8 cellular contexts compared by ENCODE assay signal in genomic region chr17:81037026-81037782, GRCh38. TPM values are rescaled to one million over a fixed set of nuclear protein-coding genes. Genes with fewer than 3 reads are reported as not detected.
A peak's percentile ranks its signal among the peaks of the same experiment; 100 is the strongest.
DNase-seq lines count a peak whose midpoint lies in the region; ATAC-seq and TF ChIP-seq lines count a peak whose summit lies in the region.

No MANE protein-coding gene starts in this region.

- peak overlapping the region in 2 of 3 donors; percentile 45 to 51 for H3K9ac ChIP-seq in skeletal muscle tissue (ENCODE audit: low read depth in 1 of 3, low read length in 3 of 3)

- intact Hi-C loops in MCF 10A (cut with micrococcal nuclease): loop anchor here (2.0 kb wide), 1 partner anchor 14 kb away; no protein-coding TSS in a partner anchor

- BruUV-seq in MCF 10A (replicated peaks; lab: Mats Ljungman, UMichigan): no TSS peak

- peak overlapping the region; percentile 71; the same call in 1 of the 2 replicates for H3K27ac Mint-ChIP-seq in HFFc6
- peak overlapping the region; percentile 79 for H3K27ac Mint-ChIP-seq in MCF 10A (ENCODE audit: low read depth, unreplicated experiment)

- H3K4me3 Mint-ChIP-seq in HFFc6 (peak overlapping the region; percentile 92; the same call in 1 of the 2 replicates), MCF 10A (ENCODE audit: unreplicated experiment) (peak overlapping the region; percentile 81)

- DNase-seq in HFFc6 (no peak), MCF 10A (ENCODE audit: unreplicated experiment) (no peak), left lobe of liver (ENCODE audit: low spot score) (peak; percentile 91), putamen (ENCODE audit: low spot score) (no peak), NCI-H1105 treated with DMSO at 0.1 percent for 48 hours (lab: John Stamatoyannopoulos, UW) (no peak)
- DNase-seq in activated CD8-positive, alpha-beta memory T cell treated with anti-CD3 and anti-CD28 coated beads, Interleukin-2, amount 50 U/mL, for 4 hours: no peak

- H3K36me3 Mint-ChIP-seq in HFFc6 (ENCODE audit: low read depth): no peaks in the 10 kb centered on the region
- peaks cover 31% of the 10 kb centered on the region for H3K36me3 Mint-ChIP-seq in MCF 10A (ENCODE audit: insufficient read depth, unreplicated experiment)

- H3K4me3 ChIP-seq in skeletal muscle tissue (ENCODE audit: low read length in 3 of 3): peak overlapping the region in 1 of 3 donors; percentile 30

- H3K27me3 Mint-ChIP-seq in HFFc6 (ENCODE audit: insufficient read depth) (peaks cover 10% of the 10 kb centered on the region), MCF 10A (ENCODE audit: insufficient read depth, unreplicated experiment) (no peaks in the 10 kb centered on the region)

- H3K36me3 ChIP-seq in skeletal muscle tissue (ENCODE audit: control insufficient read depth in 3 of 3, insufficient read depth in 3 of 3, low read length in 3 of 3): no peaks in the 10 kb centered on the region

- no peaks in the 10 kb centered on the region for H3K9me3 Mint-ChIP-seq in HFFc6
- no peaks in the 10 kb centered on the region for H3K9me3 Mint-ChIP-seq in MCF 10A (ENCODE audit: unreplicated experiment)

- TF ChIP-seq CTCF in HFFc6 (IDR thresholded peaks at IDR 0.05) (no peak), MCF 10A (IDR thresholded peaks at IDR 0.05; ENCODE audit: unreplicated experiment) (no peak)

- ATAC-seq in left lobe of liver (peak; percentile 53), HG02840 (IDR thresholded peaks at IDR 0.05; ENCODE audit: low FRiP score, unreplicated experiment) (no peak)

- POLR2A ChIA-PET in MCF 10A (lab: Yijun Ruan, JAX): interaction anchor here (0.9 to 8.2 kb wide), 16 partner anchors 8 to 202 kb away, joined by 3 to 60 read pairs (median 6); partner anchors contain the start of genes CEP131, NDUFAF8 and TEPSIN

- CTCF ChIA-PET in MCF 10A (lab: Yijun Ruan, JAX): interaction anchor here (0.6 to 2.1 kb wide), 10 partner anchors 12 to 183 kb away, joined by 3 to 20 read pairs (median 4); no protein-coding TSS in a partner anchor

- no peak overlapping the region for H3K27ac ChIP-seq in skeletal muscle tissue (ENCODE audit: low read depth, low read length)

- peaks cover 44 to 68% (median 65%) of the 10 kb centered on the region in 3 donors for H3K4me1 ChIP-seq in skeletal muscle tissue (ENCODE audit: control insufficient read depth in 3 of 3, insufficient read depth in 3 of 3, low read length in 3 of 3)

- peaks cover 2 to 30% (median 14%) of the 10 kb centered on the region in 3 donors for H3K27me3 ChIP-seq in skeletal muscle tissue (ENCODE audit: control insufficient read depth in 3 of 3, insufficient read depth in 3 of 3, low read length in 3 of 3)

- no peaks in the 10 kb centered on the region for H3K9me3 ChIP-seq in skeletal muscle tissue (ENCODE audit: control insufficient read depth in 3 of 3, low read length in 3 of 3)

- H3K4me1 Mint-ChIP-seq in HFFc6 (ENCODE audit: low read depth): peaks cover 68% of the 10 kb centered on the region
- peaks cover 51% of the 10 kb centered on the region for H3K4me1 Mint-ChIP-seq in MCF 10A (ENCODE audit: insufficient read depth, unreplicated experiment)

RNA-seq across cellular contexts. Expression of gene BAIAP2, which starts 2.3 kb away (rescaled TPM):
- 10 to 100 TPM; 30.8 to 47.4 (median 35.9) TPM for total RNA-seq in HFFc6 (2021; fragmentation: NEBNext Ultra II Directional; extraction: Animal tissue kit (Norgen Biotek cat#: 25700))
- 46.4 and 67.0 TPM in 2 replicates for total RNA-seq in MCF 10A (2022)
- 101 TPM for total RNA-seq in left lobe of liver
- 7.3 TPM for total RNA-seq in skeletal muscle tissue

RNA-seq across cellular contexts. Expression of gene CHMP6, which starts 45.6 kb away (rescaled TPM):
- total RNA-seq in HFFc6 (2021; fragmentation: NEBNext Ultra II Directional; extraction: Animal tissue kit (Norgen Biotek cat#: 25700)): 10 to 100 TPM; 27.6 to 38.5 (median 31.5) TPM
- total RNA-seq in MCF 10A (2022) (19.5 and 22.6 TPM in 2 replicates), left lobe of liver (16.5 TPM), skeletal muscle tissue (12.5 TPM)
